In genomic region chr7:111853231-111853990, GRCh38 we compare ENCODE assay signal across 16 cellular contexts.
DNase-seq lines count a peak whose midpoint lies in the region; FAIRE-seq and TF ChIP-seq lines count a peak whose summit lies in the region.
"Had no signal": no experiment of that assay in that cellular context is flagged by ENCODE, and none has a peak within 500 bp of the region (broad histone marks: within the 10 kb centered on the region; RNA-seq: fewer than 3 reads in every experiment).

No MANE protein-coding gene starts in this region.

- WGBS in mammary epithelial cell (ENCODE audit: low coverage, missing lambda C conversion rate) = 86% methylated on average over 6 of the region's 10 CpGs
- WGBS in H1 (ENCODE audit: extremely low coverage in 1 of 2, insufficient coverage in 1 of 2, insufficient read length in 1 of 2, insufficient replicate concordance in 2 of 2, low coverage in 1 of 2, low lambda C conversion rate in 2 of 2, missing lambda C conversion rate in 1 of 2), 2 experiments = 87% methylated on average over 10 of the region's 10 CpGs; no CpG with 5 or more reads in 1 of the 2 experiments

- TF ChIP-seq CTCF in mammary epithelial cell (conservative IDR thresholded peaks at IDR 0.05 in 1 of 2, IDR thresholded peaks at IDR 0.05 in 1 of 2; ENCODE audit: extremely low read depth in 1 of 2, insufficient read depth in 1 of 2, low read depth in 1 of 2, low read length in 2 of 2) = peak in 1 of 2 donors; percentile 34
- peak; percentile 26 to 29 (median 28); a peak in 3 of 4 replicates for TF ChIP-seq CTCF in H1 (IDR thresholded peaks at IDR 0.05; ENCODE audit: control extremely low read depth in 1 of 3, insufficient read depth in 1 of 3, low read depth in 1 of 3, low read length in 3 of 3)

- no peak overlapping the region for H4K5ac ChIP-seq in H1 (ENCODE audit: insufficient read length, low read depth, low read length)

- no peaks in the 10 kb centered on the region for H3K36me3 Mint-ChIP-seq in T-helper 2 cell treated with Interferon-gamma antibody and Interleukin-4, amounts not matched to agents 5 μg/mL and 100 μg/mL, for 36 hours (ENCODE audit: low read depth)
- no peaks in the 10 kb centered on the region for H3K36me3 Mint-ChIP-seq in activated naive CD4-positive, alpha-beta T cell treated with anti-CD3 and anti-CD28 coated beads, Interleukin-2, amount 10 ng/mL, durations not matched to agents 7 days and 5 days
- H3K36me3 Mint-ChIP-seq: activated naive CD8-positive, alpha-beta T cell treated with anti-CD3 and anti-CD28 coated beads, Interleukin-2, amount 10 ng/mL, durations not matched to agents 7 days and 5 days had no signal

- H3K4me3 ChIP-seq in mammary epithelial cell (replicated peaks in 1 of 3; ENCODE audit: insufficient read depth in 1 of 3, low read depth in 2 of 3, low read length in 3 of 3) = no peak overlapping the region
- no peak overlapping the region for H3K4me3 ChIP-seq in H1 (ENCODE audit: extremely low read depth in 1 of 4, insufficient read depth in 2 of 4, low read depth in 3 of 4, low read length in 4 of 4)

- FAIRE-seq in H1 (lab: Jason Lieb, UNC) = no peak

- no peak overlapping the region for H3K14ac ChIP-seq in H1 (ENCODE audit: insufficient read length)

- no peak for TF ChIP-seq POLR2A in H1 (IDR thresholded peaks at IDR 0.05; ENCODE audit: control extremely low read depth in 1 of 2, low read depth in 2 of 2, low read length in 2 of 2)

- DNase-seq in T47D (ENCODE audit: low read depth in 1 of 2, low spot score in 1 of 2) (peak; percentile 4 to 38), mammary epithelial cell (no peak), NCI-H82 treated with DMSO at 0.1 percent for 48 hours (lab: John Stamatoyannopoulos, UW; ENCODE audit: unreplicated experiment) (peak; percentile 77), H1 (ENCODE audit: low read depth in 1 of 2, low spot score in 2 of 2) (no peak), DMS153 treated with DMSO at 0.1 percent for 48 hours (lab: John Stamatoyannopoulos, UW; ENCODE audit: unreplicated experiment) (no peak)
- no peak for DNase-seq in T-helper 2 cell treated with Interferon-gamma antibody and Interleukin-4, amounts not matched to agents 5 μg/mL and 100 μg/mL, for 36 hours (ENCODE audit: low spot score)
- no peak for DNase-seq in activated naive CD4-positive, alpha-beta T cell treated with anti-CD3 and anti-CD28 coated beads, Interleukin-2, amount 10 ng/mL, durations not matched to agents 7 days and 5 days
- DNase-seq: activated CD8-positive, alpha-beta T cell treated with anti-CD3 and anti-CD28 coated beads for 36 hours; activated naive CD8-positive, alpha-beta T cell treated with anti-CD3 and anti-CD28 coated beads, Interleukin-2, amount 10 ng/mL, durations not matched to agents 7 days and 5 days; effector memory CD4-positive, alpha-beta T cell; hypothalamus; MM.1S; NCI-H510A treated with DMSO at 0.1 percent for 48 hours; SW 1271 had no signal

- peak overlapping the region; percentile 31 for H2BK120ac ChIP-seq in H1 (replicated peaks; ENCODE audit: low read depth, low read length)

- H2BK15ac ChIP-seq in H1 (ENCODE audit: low read length) = no peak overlapping the region; the same call in 1 of the 2 replicates

- H2AK5ac ChIP-seq in H1 (ENCODE audit: low read depth, low read length) = peak overlapping the region; percentile 65; the same call in 1 of the 2 replicates

- H3K36me3 ChIP-seq in mammary epithelial cell (ENCODE audit: insufficient read depth, low read length) (no peaks in the 10 kb centered on the region), H1 (ENCODE audit: control insufficient read depth in 2 of 4, insufficient read depth in 4 of 4, low read length in 3 of 4) (peaks cover 0 to 9% (median 0%) of the 10 kb centered on the region in 4 experiments; a peak in 1 of 8 replicates)

- H3K79me1 ChIP-seq in H1 (ENCODE audit: low read depth, low read length) = no peaks in the 10 kb centered on the region

- no peaks in the 10 kb centered on the region for H3K23me2 ChIP-seq in H1 (ENCODE audit: low read depth, low read length)

- BruUV-seq in mammary epithelial cell (replicated peaks; lab: Mats Ljungman, UMichigan) = no TSS peak

- H3K27me3 ChIP-seq in mammary epithelial cell (ENCODE audit: insufficient read depth, low read length) (no peaks in the 10 kb centered on the region), H1 (replicated peaks in 1 of 4; ENCODE audit: control insufficient read depth in 3 of 4, extremely low read depth in 1 of 4, insufficient read depth in 3 of 4, low read length in 3 of 4) (no peaks in the 10 kb centered on the region)

- no peaks in the 10 kb centered on the region for H4K20me1 ChIP-seq in mammary epithelial cell (ENCODE audit: insufficient read depth, low read length)
- no peaks in the 10 kb centered on the region for H4K20me1 ChIP-seq in H1 (replicated peaks in 1 of 2; ENCODE audit: control insufficient read depth in 1 of 2, insufficient read depth in 2 of 2, low read length in 2 of 2)

- in situ Hi-C loops in T47D (cut with HindIII; ENCODE audit: low pct_unique_long_range_greater_than_20kb, low sequenced_read_pairs) (no loop called here), mammary epithelial cell (cut with MboI; ENCODE audit: low sequenced_read_pairs in 2 of 2) (loop anchor here in 1 of 2 donors (10.0 kb wide), 1 partner anchor 89 kb away; no protein-coding TSS in a partner anchor)

- no peak overlapping the region for H3K27ac Mint-ChIP-seq in T-helper 2 cell treated with Interferon-gamma antibody and Interleukin-4, amounts not matched to agents 5 μg/mL and 100 μg/mL, for 36 hours
- no peak overlapping the region for H3K27ac Mint-ChIP-seq in activated naive CD4-positive, alpha-beta T cell treated with anti-CD3 and anti-CD28 coated beads, Interleukin-2, amount 10 ng/mL, durations not matched to agents 7 days and 5 days
- H3K27ac Mint-ChIP-seq: activated CD8-positive, alpha-beta T cell treated with anti-CD3 and anti-CD28 coated beads for 36 hours; activated naive CD8-positive, alpha-beta T cell treated with anti-CD3 and anti-CD28 coated beads, Interleukin-2, amount 10 ng/mL, durations not matched to agents 7 days and 5 days had no signal

- H3K9me3 Mint-ChIP-seq in T-helper 2 cell treated with Interferon-gamma antibody and Interleukin-4, amounts not matched to agents 5 μg/mL and 100 μg/mL, for 36 hours = no peaks in the 10 kb centered on the region
- no peaks in the 10 kb centered on the region for H3K9me3 Mint-ChIP-seq in activated naive CD4-positive, alpha-beta T cell treated with anti-CD3 and anti-CD28 coated beads, Interleukin-2, amount 10 ng/mL, durations not matched to agents 7 days and 5 days

- CTCF ChIA-PET in mammary epithelial cell (lab: Charles Lee; ENCODE audit: low non-redundant PET) = interaction anchor here (0.6 kb wide), 2 partner anchors 90 to 1500 kb away, joined by 3 read pairs; no protein-coding TSS in a partner anchor
- CTCF ChIA-PET in H1 (lab: Charles Lee; ENCODE audit: partially characterized antibody) = interaction anchor here (0.8 to 11.6 kb wide), 29 partner anchors 8 to 643 kb away, joined by 3 to 274 read pairs (median 6); no protein-coding TSS in a partner anchor
- CTCF ChIA-PET in activated naive CD4-positive, alpha-beta T cell treated with anti-CD3 and anti-CD28 coated beads, Interleukin-2, amount 10 ng/mL, durations not matched to agents 7 days and 5 days (lab: Charles Lee) = interaction anchor here (0.6 to 2.5 kb wide), 3 partner anchors 15 to 112 kb away, joined by 3 to 14 read pairs (median 9); no protein-coding TSS in a partner anchor

- H3K9ac ChIP-seq in mammary epithelial cell (ENCODE audit: insufficient read depth, low read length) (no peak overlapping the region), H1 (replicated peaks in 1 of 4; ENCODE audit: extremely low read depth in 1 of 4, low read depth in 3 of 4, low read length in 3 of 4) (no peak overlapping the region)
- H3K9ac ChIP-seq: parathyroid adenoma had no signal

- H4K91ac ChIP-seq in H1 (replicated peaks; ENCODE audit: insufficient read length, low read length) = peak overlapping the region; percentile 46

- TF ChIP-seq RAD21 in H1 (IDR thresholded peaks at IDR 0.05 in 1 of 2, conservative IDR thresholded peaks at IDR 0.05 in 1 of 2; ENCODE audit: low read depth in 2 of 2, low read length in 2 of 2) = peak; percentile 37 to 39

- H3K23ac ChIP-seq in H1 (ENCODE audit: insufficient read length) = no peak overlapping the region

- no peak for TF ChIP-seq EP300 in H1 (IDR thresholded peaks at IDR 0.05; ENCODE audit: borderline replicate concordance in 1 of 2, low read depth in 2 of 2, low read length in 2 of 2)

- H4K8ac ChIP-seq in H1 (ENCODE audit: extremely low read depth, insufficient read depth, low read length) = no peak overlapping the region

- peaks cover 2% of the 10 kb centered on the region for H3K27me3 Mint-ChIP-seq in T-helper 2 cell treated with Interferon-gamma antibody and Interleukin-4, amounts not matched to agents 5 μg/mL and 100 μg/mL, for 36 hours (ENCODE audit: low read depth)
- peaks cover 8% of the 10 kb centered on the region for H3K27me3 Mint-ChIP-seq in activated naive CD4-positive, alpha-beta T cell treated with anti-CD3 and anti-CD28 coated beads, Interleukin-2, amount 10 ng/mL, durations not matched to agents 7 days and 5 days

- H3K4me2 ChIP-seq in mammary epithelial cell (ENCODE audit: insufficient read depth, low read depth, low read length) (no peak overlapping the region), H1 (ENCODE audit: insufficient read depth in 1 of 2, low read depth in 2 of 2, low read length in 2 of 2) (no peak overlapping the region)

- no peak overlapping the region for H3K56ac ChIP-seq in H1 (replicated peaks; ENCODE audit: insufficient read length, low read depth, low read length)

- peak overlapping the region; percentile 82 for H2BK20ac ChIP-seq in H1 (ENCODE audit: low read length)

- intact Hi-C loops in mammary epithelial cell (cut with micrococcal nuclease) = loop anchor here (10.0 kb wide), 1 partner anchor 641 kb away; no protein-coding TSS in a partner anchor

- H2BK5ac ChIP-seq in H1 (ENCODE audit: low read depth, low read length) = peak overlapping the region; percentile 29; the same call in 1 of the 2 replicates

- H3K27ac ChIP-seq in mammary epithelial cell (ENCODE audit: insufficient read depth, low read depth, low read length) (no peak overlapping the region), H1 (ENCODE audit: low read depth, low read length) (no peak overlapping the region), temporal lobe (ENCODE audit: low read depth, low read length) (peak overlapping the region; percentile 79)
- H3K27ac ChIP-seq: parathyroid adenoma had no signal

- POLR2A ChIA-PET in H1 (lab: Charles Lee; ENCODE audit: partially characterized antibody) = no interaction called here

- H3K4ac ChIP-seq in H1 (replicated peaks; ENCODE audit: insufficient read length, low read depth, low read length) = no peak overlapping the region

- peak overlapping the region; percentile 91 for H2BK12ac ChIP-seq in H1 (ENCODE audit: low read depth, low read length)

- no peaks in the 10 kb centered on the region for H3K4me1 ChIP-seq in mammary epithelial cell (ENCODE audit: insufficient read depth, low read length)
- peaks cover 10 to 16% (median 12%) of the 10 kb centered on the region in 4 experiments for H3K4me1 ChIP-seq in H1 (replicated peaks in 1 of 4; ENCODE audit: control insufficient read depth in 3 of 4, insufficient read depth in 4 of 4, low read length in 3 of 4)
- H3K4me1 ChIP-seq: parathyroid adenoma had no signal

- H2AFZ ChIP-seq in mammary epithelial cell (ENCODE audit: low read depth, low read length) (no peak overlapping the region), H1 (ENCODE audit: low read length) (no peak overlapping the region)
- H2AFZ ChIP-seq: parathyroid adenoma had no signal

- H3K18ac ChIP-seq in H1 (ENCODE audit: extremely low read depth, low read length) = 0 out of 2 replicates have a peak overlapping the region, but pooled peaks have one; percentile 72

- H3K4me1 Mint-ChIP-seq in T-helper 2 cell treated with Interferon-gamma antibody and Interleukin-4, amounts not matched to agents 5 μg/mL and 100 μg/mL, for 36 hours (ENCODE audit: low read depth) = no peaks in the 10 kb centered on the region
- H3K4me1 Mint-ChIP-seq in activated naive CD4-positive, alpha-beta T cell treated with anti-CD3 and anti-CD28 coated beads, Interleukin-2, amount 10 ng/mL, durations not matched to agents 7 days and 5 days = no peaks in the 10 kb centered on the region
- H3K4me1 Mint-ChIP-seq: activated naive CD8-positive, alpha-beta T cell treated with anti-CD3 and anti-CD28 coated beads, Interleukin-2, amount 10 ng/mL, durations not matched to agents 7 days and 5 days had no signal

- H3K4me3 Mint-ChIP-seq in T-helper 2 cell treated with Interferon-gamma antibody and Interleukin-4, amounts not matched to agents 5 μg/mL and 100 μg/mL, for 36 hours = no peak overlapping the region
- no peak overlapping the region for H3K4me3 Mint-ChIP-seq in activated naive CD4-positive, alpha-beta T cell treated with anti-CD3 and anti-CD28 coated beads, Interleukin-2, amount 10 ng/mL, durations not matched to agents 7 days and 5 days
- H3K4me3 Mint-ChIP-seq: activated CD8-positive, alpha-beta T cell treated with anti-CD3 and anti-CD28 coated beads for 36 hours; activated naive CD8-positive, alpha-beta T cell treated with anti-CD3 and anti-CD28 coated beads, Interleukin-2, amount 10 ng/mL, durations not matched to agents 7 days and 5 days had no signal

- dilution Hi-C loops in mammary epithelial cell (cut with HindIII; ENCODE audit: low sequenced_read_pairs) = no loop called here

- H3K79me2 ChIP-seq in mammary epithelial cell (ENCODE audit: insufficient read depth, low read length) = no peaks in the 10 kb centered on the region
- H3K79me2 ChIP-seq in H1 (ENCODE audit: control insufficient read depth in 1 of 2, insufficient read depth in 2 of 2, low read length in 2 of 2) = no peaks in the 10 kb centered on the region
- H3K79me2 ChIP-seq: parathyroid adenoma had no signal

- H3K9me3 ChIP-seq in mammary epithelial cell (replicated peaks; ENCODE audit: insufficient read depth, low read length) (peaks cover 3% of the 10 kb centered on the region), H1 (ENCODE audit: insufficient read depth in 2 of 2, low read depth in 1 of 2, low read length in 1 of 2) (0 out of 4 replicates have a peak, but pooled peaks cover 4 to 9% of the 10 kb centered on the region in 2 experiments)

Comparison
In these comparisons a context has a peak if more than half of its experiments do, and no peak if none do; other contexts are left out.
1. DNase-seq: peak in T47D (2 of 2) and NCI-H82 treated with DMSO at 0.1 percent for 48 hours (single experiment); none in mammary epithelial cell (single experiment), H1 (0 of 2), T-helper 2 cell treated with Interferon-gamma antibody and Interleukin-4, amounts not matched to agents 5 μg/mL and 100 μg/mL, for 36 hours (single experiment), DMS153 treated with DMSO at 0.1 percent for 48 hours (single experiment) and activated naive CD4-positive, alpha-beta T cell treated with anti-CD3 and anti-CD28 coated beads, Interleukin-2, amount 10 ng/mL, durations not matched to agents 7 days and 5 days (single experiment).